Comparison of ENCODE assay signal across 8 cellular contexts in the genomic region with DNA sequence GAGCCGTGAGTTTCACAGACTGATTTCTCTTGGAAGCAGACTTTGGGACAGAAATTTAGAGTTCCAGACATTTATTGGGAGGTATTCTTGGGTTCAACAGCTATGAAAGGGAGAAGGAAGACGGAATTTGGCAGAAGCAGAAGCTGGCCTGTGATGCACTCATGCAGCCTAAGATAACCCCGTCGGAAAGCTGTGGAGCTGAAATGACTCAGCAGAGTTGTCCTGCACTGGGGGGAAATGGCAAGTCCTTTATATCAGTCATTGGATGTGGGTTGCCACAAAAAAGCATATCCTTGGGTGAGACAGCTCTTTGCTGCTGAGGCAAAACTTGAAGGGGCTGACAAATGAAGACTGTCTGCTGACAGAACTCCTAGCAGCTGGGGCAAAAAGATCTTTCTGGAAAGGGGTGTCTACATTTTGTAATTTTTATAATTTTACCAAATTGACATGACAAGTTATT. TPM values are rescaled to one million over a fixed set of nuclear protein-coding genes. Genes with fewer than 3 reads are reported as not detected.
A peak's percentile ranks its signal among the peaks of the same experiment; 100 is the strongest.
DNase-seq lines count a peak whose midpoint lies in the region; ATAC-seq lines count a peak whose summit lies in the region.

No MANE protein-coding gene starts in this region.

- no peaks in the 10 kb centered on the region for H3K36me3 Mint-ChIP-seq in activated CD8-positive, alpha-beta T cell treated with anti-CD3 and anti-CD28 coated beads, Interleukin-2, amount 10 ng/mL, durations not matched to agents 7 days and 5 days (ENCODE audit: low read depth)

- no peaks in the 10 kb centered on the region for H3K9me3 Mint-ChIP-seq in activated CD8-positive, alpha-beta T cell treated with anti-CD3 and anti-CD28 coated beads, Interleukin-2, amount 10 ng/mL, durations not matched to agents 7 days and 5 days (ENCODE audit: insufficient read depth)

- no peaks in the 10 kb centered on the region for H3K4me1 ChIP-seq in effector memory CD4-positive, alpha-beta T cell (ENCODE audit: control insufficient read depth, insufficient read depth, low read length, poor library complexity, severe bottlenecking)

- ATAC-seq in HG03342 (IDR thresholded peaks at IDR 0.05; ENCODE audit: unreplicated experiment) (peak; percentile 77), left lobe of liver (peak; percentile 84), HG02571 (IDR thresholded peaks at IDR 0.05; ENCODE audit: unreplicated experiment) (no peak)
- peak; percentile 85 for ATAC-seq in activated CD8-positive, alpha-beta T cell treated with anti-CD3 and anti-CD28 coated beads, Interleukin-2, amount 10 ng/mL, durations not matched to agents 7 days and 5 days

- no peaks in the 10 kb centered on the region for H3K36me3 ChIP-seq in effector memory CD4-positive, alpha-beta T cell (ENCODE audit: control insufficient read depth, insufficient read depth, low read length)

- no peak overlapping the region for H3K4me3 Mint-ChIP-seq in activated CD8-positive, alpha-beta T cell treated with anti-CD3 and anti-CD28 coated beads, Interleukin-2, amount 10 ng/mL, durations not matched to agents 7 days and 5 days

- no peaks in the 10 kb centered on the region for H3K9me3 ChIP-seq in effector memory CD4-positive, alpha-beta T cell (ENCODE audit: control insufficient read depth, low read length)

- CTCF ChIA-PET in activated CD8-positive, alpha-beta T cell treated with anti-CD3 and anti-CD28 coated beads, Interleukin-2, amount 10 ng/mL, durations not matched to agents 7 days and 5 days (lab: Charles Lee) = interaction anchor here (1.0 kb wide), 1 partner anchor 13 kb away, joined by 4 read pairs; no protein-coding TSS in a partner anchor

- POLR2A ChIA-PET in activated CD8-positive, alpha-beta T cell treated with anti-CD3 and anti-CD28 coated beads, Interleukin-2, amount 10 ng/mL, durations not matched to agents 7 days and 5 days (lab: Charles Lee) = no interaction called here

- no peak overlapping the region for H3K27ac Mint-ChIP-seq in activated CD8-positive, alpha-beta T cell treated with anti-CD3 and anti-CD28 coated beads, Interleukin-2, amount 10 ng/mL, durations not matched to agents 7 days and 5 days

- no peaks in the 10 kb centered on the region for H3K27me3 ChIP-seq in effector memory CD4-positive, alpha-beta T cell (replicated peaks; ENCODE audit: control insufficient read depth, insufficient read depth, low read length, poor library complexity, severe bottlenecking)

- peaks cover 5% of the 10 kb centered on the region for H3K4me1 Mint-ChIP-seq in activated CD8-positive, alpha-beta T cell treated with anti-CD3 and anti-CD28 coated beads, Interleukin-2, amount 10 ng/mL, durations not matched to agents 7 days and 5 days (ENCODE audit: low read depth)

- H3K4me3 ChIP-seq in effector memory CD4-positive, alpha-beta T cell (ENCODE audit: insufficient read depth, low read depth, low read length, poor library complexity, severe bottlenecking) = no peak overlapping the region

- H3K27me3 Mint-ChIP-seq in activated CD8-positive, alpha-beta T cell treated with anti-CD3 and anti-CD28 coated beads, Interleukin-2, amount 10 ng/mL, durations not matched to agents 7 days and 5 days (ENCODE audit: low read depth) = no peaks in the 10 kb centered on the region

- no peak overlapping the region for H3K27ac ChIP-seq in effector memory CD4-positive, alpha-beta T cell (ENCODE audit: insufficient read depth, low read length, poor library complexity, severe bottlenecking)

- DNase-seq in ELR (ENCODE audit: low read depth) = peak; percentile 79
- DNase-seq in activated CD8-positive, alpha-beta T cell treated with anti-CD3 and anti-CD28 coated beads, Interleukin-2, amount 10 ng/mL, durations not matched to agents 7 days and 5 days = peak; percentile 56
- no peak for DNase-seq in left lobe of liver (ENCODE audit: low spot score)
- no peak for DNase-seq in HuH-7 (ENCODE audit: low spot score)
- DNase-seq in effector memory CD4-positive, alpha-beta T cell = no peak
- no peak for DNase-seq in NCI-H2227 (lab: John Stamatoyannopoulos, UW; ENCODE audit: unreplicated experiment)

RNA-seq across cellular contexts. Expression of a gene that starts 11.5 kb away (rescaled TPM):
- 10 to 100 TPM; 23.4 to 26.9 TPM for total RNA-seq in activated CD8-positive, alpha-beta T cell treated with anti-CD3 and anti-CD28 coated beads, Interleukin-2, amount 10 ng/mL, durations not matched to agents 7 days and 5 days
- total RNA-seq in left lobe of liver = 41.8 TPM

RNA-seq across cellular contexts. Expression of a gene that starts 54.5 kb away (rescaled TPM):
- total RNA-seq in activated CD8-positive, alpha-beta T cell treated with anti-CD3 and anti-CD28 coated beads, Interleukin-2, amount 10 ng/mL, durations not matched to agents 7 days and 5 days = 10 to 100 TPM; 11.3 to 11.6 TPM
- total RNA-seq in left lobe of liver = 6.6 TPM

Comparison
In these comparisons a context has a peak if more than half of its experiments do, and no peak if none do; other contexts are left out.
1. DNase-seq: peak in ELR (single experiment) and activated CD8-positive, alpha-beta T cell treated with anti-CD3 and anti-CD28 coated beads, Interleukin-2, amount 10 ng/mL, durations not matched to agents 7 days and 5 days (single experiment); none in left lobe of liver (single experiment), HuH-7 (single experiment), effector memory CD4-positive, alpha-beta T cell (0 of 3) and NCI-H2227 (single experiment).